Comparison of ENCODE assay signal across 10 cellular contexts in genomic region chr1:243508303-243508713, GRCh38.
DNase-seq lines count a peak whose midpoint lies in the region; ATAC-seq, FAIRE-seq and TF ChIP-seq lines count a peak whose summit lies in the region.
"Had no signal": no experiment of that assay in that cellular context is flagged by ENCODE, and none has a peak within 500 bp of the region (broad histone marks: within the 10 kb centered on the region; RNA-seq: fewer than 3 reads in every experiment).

No MANE protein-coding gene starts in this region.

- H3K4me3 ChIP-seq in CD8-positive, alpha-beta memory T cell (ENCODE audit: low read length), result no peak overlapping the region
- H3K4me3 ChIP-seq in lower leg skin (ENCODE audit: low read depth, poor library complexity, severe bottlenecking), result no peak overlapping the region

- H3K4me1 Mint-ChIP-seq in CD8-positive, alpha-beta memory T cell, result peaks cover 35 to 57% (median 39%) of the 10 kb centered on the region in 3 donors
- H3K4me1 Mint-ChIP-seq in activated T-helper 2 cell treated with anti-CD3 and anti-CD28 coated beads, Interferon-gamma antibody, Interleukin-2, Interleukin-4, amounts not matched to agents 10 μg/mL and 5 μg/mL and 100 μg/mL, durations not matched to agents 14 hours and 24 hours and 36 hours (ENCODE audit: low read depth), result peaks cover 16% of the 10 kb centered on the region

- POLR2A ChIA-PET in CD8-positive, alpha-beta memory T cell (lab: Charles Lee), result interaction anchor here (0.6 kb wide), 1 partner anchor 20 kb away, joined by 3 read pairs; no protein-coding TSS in a partner anchor

- peak; percentile 30 to 77 (median 47) for DNase-seq in CD8-positive, alpha-beta memory T cell
- DNase-seq in NCI-H82 treated with DMSO at 0.1 percent for 48 hours (lab: John Stamatoyannopoulos, UW; ENCODE audit: unreplicated experiment), result no peak
- no peak for DNase-seq in frontal cortex (ENCODE audit: low spot score in 2 of 2)
- DNase-seq in activated T-helper 2 cell treated with anti-CD3 and anti-CD28 coated beads, Interferon-gamma antibody, Interleukin-2, Interleukin-4, amounts not matched to agents 10 μg/mL and 5 μg/mL and 100 μg/mL, durations not matched to agents 14 hours and 24 hours and 36 hours (ENCODE audit: low spot score), result no peak
- DNase-seq in lower leg skin (ENCODE audit: low spot score in 2 of 2), result no peak
- DNase-seq: DMS53 had no signal

- no peaks in the 10 kb centered on the region for H3K9me3 Mint-ChIP-seq in CD8-positive, alpha-beta memory T cell
- H3K9me3 Mint-ChIP-seq in activated T-helper 2 cell treated with anti-CD3 and anti-CD28 coated beads, Interferon-gamma antibody, Interleukin-2, Interleukin-4, amounts not matched to agents 10 μg/mL and 5 μg/mL and 100 μg/mL, durations not matched to agents 14 hours and 24 hours and 36 hours, result no peaks in the 10 kb centered on the region
- H3K9me3 Mint-ChIP-seq: nephron had no signal

- H3K9me3 ChIP-seq in CD8-positive, alpha-beta memory T cell (ENCODE audit: low read length), result no peaks in the 10 kb centered on the region

- H3K36me3 ChIP-seq in CD8-positive, alpha-beta memory T cell (ENCODE audit: insufficient read depth, low read length), result no peaks in the 10 kb centered on the region

- no peak for FAIRE-seq in frontal cortex (lab: Jason Lieb, UNC)

- no peak overlapping the region for H3K27ac ChIP-seq in CD8-positive, alpha-beta memory T cell (ENCODE audit: low read depth, low read length)

- peaks cover 14 to 59% (median 28%) of the 10 kb centered on the region in 3 donors for H3K36me3 Mint-ChIP-seq in CD8-positive, alpha-beta memory T cell
- peaks cover 15% of the 10 kb centered on the region for H3K36me3 Mint-ChIP-seq in activated T-helper 2 cell treated with anti-CD3 and anti-CD28 coated beads, Interferon-gamma antibody, Interleukin-2, Interleukin-4, amounts not matched to agents 10 μg/mL and 5 μg/mL and 100 μg/mL, durations not matched to agents 14 hours and 24 hours and 36 hours (ENCODE audit: low read depth)

- peak overlapping the region; percentile 79 to 95 (median 90) for H3K27ac Mint-ChIP-seq in CD8-positive, alpha-beta memory T cell
- no peak overlapping the region for H3K27ac Mint-ChIP-seq in activated T-helper 2 cell treated with anti-CD3 and anti-CD28 coated beads, Interferon-gamma antibody, Interleukin-2, Interleukin-4, amounts not matched to agents 10 μg/mL and 5 μg/mL and 100 μg/mL, durations not matched to agents 14 hours and 24 hours and 36 hours
- H3K27ac Mint-ChIP-seq: nephron had no signal

- WGBS in lower leg skin, 2 donors, result 86 to 87% methylated on average over 9 of the region's 9 CpGs

- peak overlapping the region; percentile 53 to 86 (median 80) for H3K4me3 Mint-ChIP-seq in CD8-positive, alpha-beta memory T cell
- no peak overlapping the region for H3K4me3 Mint-ChIP-seq in activated T-helper 2 cell treated with anti-CD3 and anti-CD28 coated beads, Interferon-gamma antibody, Interleukin-2, Interleukin-4, amounts not matched to agents 10 μg/mL and 5 μg/mL and 100 μg/mL, durations not matched to agents 14 hours and 24 hours and 36 hours (ENCODE audit: low read depth)
- H3K4me3 Mint-ChIP-seq: nephron had no signal

- H3K4me1 ChIP-seq in CD8-positive, alpha-beta memory T cell (ENCODE audit: insufficient read depth, low read length), result peaks cover 28% of the 10 kb centered on the region

- CTCF ChIA-PET in CD8-positive, alpha-beta memory T cell (lab: Charles Lee), result interaction anchor here (1.0 kb wide), 1 partner anchor 17 kb away, joined by 3 read pairs; no protein-coding TSS in a partner anchor

- intact Hi-C loops in activated T-helper 2 cell treated with anti-CD3 and anti-CD28 coated beads, Interferon-gamma antibody, Interleukin-2, Interleukin-4, amounts not matched to agents 10 μg/mL and 5 μg/mL and 100 μg/mL, durations not matched to agents 14 hours and 24 hours and 36 hours (cut with micrococcal nuclease), result no loop called here
- intact Hi-C loops in lower leg skin (cut with DNase I; ENCODE audit: low total_unique reads), result no loop called here

- no peak for TF ChIP-seq CTCF in lower leg skin (IDR thresholded peaks at IDR 0.05)

- peaks cover 0 to 2% of the 10 kb centered on the region in 2 donors for H3K27me3 Mint-ChIP-seq in CD8-positive, alpha-beta memory T cell
- no peaks in the 10 kb centered on the region for H3K27me3 Mint-ChIP-seq in activated T-helper 2 cell treated with anti-CD3 and anti-CD28 coated beads, Interferon-gamma antibody, Interleukin-2, Interleukin-4, amounts not matched to agents 10 μg/mL and 5 μg/mL and 100 μg/mL, durations not matched to agents 14 hours and 24 hours and 36 hours (ENCODE audit: low read depth)

- ATAC-seq in GM21390 (IDR thresholded peaks at IDR 0.05; ENCODE audit: unreplicated experiment), result peak; percentile 60
- peak; percentile 54 for ATAC-seq in HG03558 (IDR thresholded peaks at IDR 0.05; ENCODE audit: extremely low read depth, unreplicated experiment)
- ATAC-seq in esophagus mucosa, result peak; percentile 39

- no peak for TF ChIP-seq POLR2A in lower leg skin (IDR thresholded peaks at IDR 0.05)

- H3K27me3 ChIP-seq in CD8-positive, alpha-beta memory T cell (ENCODE audit: insufficient read depth, low read length, poor library complexity, severe bottlenecking), result no peaks in the 10 kb centered on the region

Comparison
In these comparisons a context has a peak if more than half of its experiments do, and no peak if none do; other contexts are left out.
1. DNase-seq: peak in CD8-positive, alpha-beta memory T cell (5 of 5); none in NCI-H82 treated with DMSO at 0.1 percent for 48 hours (single experiment), frontal cortex (0 of 2), activated T-helper 2 cell treated with anti-CD3 and anti-CD28 coated beads, Interferon-gamma antibody, Interleukin-2, Interleukin-4, amounts not matched to agents 10 μg/mL and 5 μg/mL and 100 μg/mL, durations not matched to agents 14 hours and 24 hours and 36 hours (single experiment) and lower leg skin (0 of 2).
2. Peak in every context shown above with its lines, with median percentiles within 50 percentile points of each other: ATAC-seq.